ENCODE assay signal across 26 cellular contexts in the genomic region with DNA sequence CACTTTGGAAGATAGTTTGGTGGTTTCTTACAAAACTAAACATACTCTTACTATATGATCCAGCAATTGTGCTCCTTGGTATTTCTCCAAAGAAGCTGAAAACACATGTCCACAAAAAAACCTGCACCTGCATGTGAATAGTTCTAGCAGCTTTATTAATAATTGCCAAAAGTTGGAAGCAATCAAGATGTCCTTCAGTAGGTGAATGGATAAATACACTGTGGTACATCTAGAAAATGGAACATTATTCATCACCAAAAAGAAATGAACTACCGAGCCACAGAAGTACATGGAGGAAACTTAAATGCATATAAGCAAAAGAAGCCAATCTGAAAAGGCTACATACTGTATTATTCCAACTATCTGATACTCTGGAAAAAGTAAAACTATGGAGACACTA.
"Had no signal": no experiment of that assay in that cellular context is flagged by ENCODE, and none has a peak within 500 bp of the region (broad histone marks: within the 10 kb centered on the region; RNA-seq: fewer than 3 reads in every experiment).

No MANE protein-coding gene starts in this region.

- H3K4me1 ChIP-seq: suprapubic skin, testis, thyroid gland, tibial artery, tibial nerve, transverse colon, upper lobe of left lung, upper lobe of right lung, uterus, vagina had no signal

- H3K27ac ChIP-seq: stomach, suprapubic skin, testis, thoracic aorta, thyroid gland, tibial artery, tibial nerve, transverse colon, upper lobe of left lung, upper lobe of right lung, uterus, vagina had no signal

- H3K9me3 ChIP-seq: testis, thoracic aorta, thyroid gland, transverse colon, upper lobe of right lung, vagina had no signal

- ATAC-seq: stimulated activated effector memory CD8-positive, alpha-beta T cell treated with anti-CD3 and anti-CD28 coated beads, Interleukin-12 subunit alpha, Interleukin-12 subunit beta, amount 100 ng/mL, for 72 hours; stimulated activated memory B cell treated with anti-CD40 and anti-IgM and Interleukin-4, amounts not matched to agents 10 μg/mL and 1 μg/mL and 100 μg/mL, for 72 hours; stimulated activated naive B cell treated with anti-CD40 and anti-IgM and Interleukin-4, amounts not matched to agents 10 μg/mL and 1 μg/mL and 100 μg/mL, for 72 hours; stimulated activated naive CD8-positive, alpha-beta T cell treated with anti-CD3 and anti-CD28 coated beads, Interleukin-15, amount 100 ng/mL, for 72 hours; stimulated activated naive CD8-positive, alpha-beta T cell treated with anti-CD3 and anti-CD28 coated beads, Interleukin-15, Interleukin-2, amounts not matched to agents 100 U/mL and 50 U/mL, for 24 hours; upper lobe of right lung had no signal

- DNase-seq: stimulated activated CD4-positive, alpha-beta T cell treated with anti-CD3 and anti-CD28 coated beads, Interleukin-2, amount 100 ng/mL, for 48 hours; stimulated activated CD4-positive, alpha-beta T cell treated with anti-CD3 and anti-CD28 coated beads, Interleukin-4, amount 100 ng/mL, for 1 hour; stimulated activated CD4-positive, alpha-beta T cell treated with anti-CD3 and anti-CD28 coated beads, Interleukin-4, amount 100 ng/mL, for 24 hours; stimulated activated CD4-positive, alpha-beta T cell treated with anti-CD3 and anti-CD28 coated beads, Interleukin-4, amount 100 ng/mL, for 4 hours; stimulated activated CD8-positive, alpha-beta memory T cell treated with anti-CD3 and anti-CD28 coated beads, Interleukin-4, amount 100 ng/mL, for 48 hours; stimulated activated naive B cell treated with anti-CD40 and anti-IgM and Interleukin-4, amounts not matched to agents 10 μg/mL and 1 μg/mL and 100 μg/mL, for 72 hours; stimulated activated naive CD4-positive, alpha-beta T cell; stimulated activated naive CD4-positive, alpha-beta T cell treated with Interleukin-2 at 50 U/mL for 16 hours; stimulated activated naive CD8-positive, alpha-beta T cell treated with anti-CD3 and anti-CD28 coated beads, Interleukin-15, amount 100 ng/mL, for 72 hours; stimulated activated naive CD8-positive, alpha-beta T cell treated with anti-CD3 and anti-CD28 coated beads, Interleukin-15, Interleukin-2, amounts not matched to agents 100 U/mL and 50 U/mL, for 24 hours; stomach; substantia nigra; testis; thyroid gland; tibial artery; transverse colon; trophoblast cell; upper lobe of left lung; upper lobe of right lung; uterus had no signal

- H3K36me3 ChIP-seq: stomach, suprapubic skin, thoracic aorta, thyroid gland, tibial nerve, transverse colon, upper lobe of left lung, upper lobe of right lung, uterus, vagina had no signal

- H3K27me3 ChIP-seq: stomach, suprapubic skin, testis, thyroid gland, tibial artery, tibial nerve, transverse colon, upper lobe of left lung, upper lobe of right lung, uterus, vagina had no signal

- H3K4me3 ChIP-seq: stomach, suprapubic skin, testis, thoracic aorta, thyroid gland, tibial artery, tibial nerve, transverse colon, upper lobe of left lung, upper lobe of right lung, uterus, vagina had no signal
